1 cellular context compared by ENCODE assay signal in the genomic region with DNA sequence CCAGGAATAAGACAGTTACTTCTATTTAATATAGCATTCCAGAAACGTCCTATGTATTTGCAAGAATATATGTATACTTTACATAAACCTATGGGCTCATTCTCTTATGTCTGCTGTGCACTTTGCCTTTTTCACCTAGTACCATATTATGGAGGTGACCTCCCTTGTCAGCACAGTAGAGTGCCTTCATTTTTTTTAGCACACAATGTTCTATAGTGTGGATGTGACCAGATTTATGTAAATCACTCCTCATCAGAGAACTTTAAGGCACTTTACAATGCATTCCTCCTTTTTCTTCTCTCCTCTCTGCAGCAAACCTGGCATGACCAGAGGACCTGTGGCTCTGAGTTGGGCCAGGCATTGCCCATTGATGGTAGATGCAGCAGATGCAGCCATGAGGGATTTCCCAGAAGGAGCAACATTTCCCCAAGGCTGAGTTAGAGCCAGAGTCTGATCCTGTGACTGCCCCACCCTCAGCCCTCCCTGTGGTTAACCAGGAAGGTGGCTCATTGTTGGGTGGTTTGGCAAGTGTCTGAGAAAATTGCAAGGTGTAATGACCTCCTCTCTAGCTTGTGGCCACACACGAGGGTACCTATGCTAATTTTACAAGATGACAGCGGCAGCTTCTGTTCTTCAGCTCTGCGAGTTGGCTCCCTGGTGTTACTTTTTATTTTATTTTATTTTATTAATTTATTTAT.
TF ChIP-seq lines count a peak whose summit lies in the region.

No MANE protein-coding gene starts in this region.

TF ChIP-seq in SK-N-SH, 30 proteins besides CTCF, POLR2A, EP300 and RAD21 (continued from another document):
- TF ChIP-seq, protein P1, sequence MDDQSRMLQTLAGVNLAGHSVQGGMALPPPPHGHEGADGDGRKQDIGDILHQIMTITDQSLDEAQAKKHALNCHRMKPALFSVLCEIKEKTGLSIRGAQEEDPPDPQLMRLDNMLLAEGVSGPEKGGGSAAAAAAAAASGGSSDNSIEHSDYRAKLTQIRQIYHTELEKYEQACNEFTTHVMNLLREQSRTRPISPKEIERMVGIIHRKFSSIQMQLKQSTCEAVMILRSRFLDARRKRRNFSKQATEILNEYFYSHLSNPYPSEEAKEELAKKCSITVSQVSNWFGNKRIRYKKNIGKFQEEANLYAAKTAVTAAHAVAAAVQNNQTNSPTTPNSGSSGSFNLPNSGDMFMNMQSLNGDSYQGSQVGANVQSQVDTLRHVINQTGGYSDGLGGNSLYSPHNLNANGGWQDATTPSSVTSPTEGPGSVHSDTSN (IDR thresholded peaks at IDR 0.05), result no peak
TF ChIP-seq in SK-N-SH: peak in this region for 1.
